In the genomic region with DNA sequence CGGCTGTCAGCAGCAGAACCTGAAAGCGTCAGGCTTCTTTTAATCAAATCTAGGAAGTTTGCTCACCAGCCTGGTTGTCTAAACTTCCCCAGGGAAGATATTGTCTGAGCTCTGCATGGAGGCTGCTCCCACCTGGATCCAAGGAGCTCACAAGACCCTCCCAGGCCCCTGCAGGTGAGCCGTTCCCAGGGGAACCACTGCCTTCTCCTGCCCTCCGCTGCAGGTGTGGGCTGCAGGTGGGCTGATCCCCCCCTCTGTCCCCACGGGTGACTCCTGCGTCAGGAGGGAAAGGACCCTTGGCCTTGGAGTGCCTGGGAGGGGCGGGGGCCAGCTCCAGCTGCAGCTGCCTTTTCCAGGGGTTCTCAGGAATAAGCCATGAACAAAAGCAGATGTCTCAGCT, we compare ENCODE assay signal across 23 cellular contexts.
"Had no signal": no experiment of that assay in that cellular context is flagged by ENCODE, and none has a peak within 500 bp of the region (broad histone marks: within the 10 kb centered on the region; RNA-seq: fewer than 3 reads in every experiment).

No MANE protein-coding gene starts in this region.

- H3K36me3 Mint-ChIP-seq: activated naive CD8-positive, alpha-beta T cell treated with anti-CD3 and anti-CD28 coated beads, Interleukin-2, amount 10 ng/mL, durations not matched to agents 7 days and 5 days had no signal

- H3K27ac Mint-ChIP-seq: activated CD8-positive, alpha-beta T cell treated with anti-CD3 and anti-CD28 coated beads for 36 hours; activated naive CD8-positive, alpha-beta T cell treated with anti-CD3 and anti-CD28 coated beads, Interleukin-2, amount 10 ng/mL, durations not matched to agents 7 days and 5 days; T-cell had no signal

- H3K4me3 Mint-ChIP-seq: activated CD8-positive, alpha-beta T cell treated with anti-CD3 and anti-CD28 coated beads for 36 hours; activated naive CD8-positive, alpha-beta T cell treated with anti-CD3 and anti-CD28 coated beads, Interleukin-2, amount 10 ng/mL, durations not matched to agents 7 days and 5 days; T-cell had no signal

- H3K27me3 ChIP-seq: adrenal gland, breast epithelium, MG63 had no signal

- H3K4me1 ChIP-seq: adrenal gland, breast epithelium had no signal

- H3K36me3 ChIP-seq: adrenal gland, breast epithelium, MG63 had no signal

- DNase-seq: activated CD4-positive, CD25-positive, alpha-beta regulatory T cell; activated CD8-positive, alpha-beta memory T cell treated with anti-CD3 and anti-CD28 coated beads, Interleukin-2, amount 50 U/mL, for 48 hours; activated CD8-positive, alpha-beta T cell treated with anti-CD3 and anti-CD28 coated beads for 36 hours; activated naive CD4-positive, alpha-beta T cell treated with anti-CD3 and anti-CD28 coated beads, Interleukin-2, amount 50 U/mL, for 16 hours; activated naive CD8-positive, alpha-beta T cell treated with anti-CD3 and anti-CD28 coated beads, Interleukin-2, amount 10 ng/mL, durations not matched to agents 7 days and 5 days; activated T-cell treated with anti-CD3 and anti-CD28 coated beads, Interleukin-2, amount 50 U/mL, for 1 hour; adrenal gland; aorta; caudate nucleus; MG63; MV-4-11; NCI-H1092 treated with DMSO at 0.1 percent for 48 hours; NCI-H1436 treated with DMSO at 0.1 percent for 48 hours; NCI-H1930; NCI-H2171; NCI-H2227 treated with DMSO at 0.1 percent for 48 hours; NCI-H510A; NCI-H526 treated with DMSO at 0.1 percent for 48 hours; T-cell; T-helper 2 cell; T1000 had no signal

- H3K27ac ChIP-seq: adrenal gland, breast epithelium, SK-N-MC had no signal

- H3K4me1 Mint-ChIP-seq: activated naive CD8-positive, alpha-beta T cell treated with anti-CD3 and anti-CD28 coated beads, Interleukin-2, amount 10 ng/mL, durations not matched to agents 7 days and 5 days; T-cell had no signal

- H3K9me3 ChIP-seq: adrenal gland, MG63 had no signal

- H3K4me3 ChIP-seq: adrenal gland, breast epithelium, MG63, SK-N-MC had no signal
